Comparison of ENCODE assay signal across 20 cellular contexts in the genomic region with DNA sequence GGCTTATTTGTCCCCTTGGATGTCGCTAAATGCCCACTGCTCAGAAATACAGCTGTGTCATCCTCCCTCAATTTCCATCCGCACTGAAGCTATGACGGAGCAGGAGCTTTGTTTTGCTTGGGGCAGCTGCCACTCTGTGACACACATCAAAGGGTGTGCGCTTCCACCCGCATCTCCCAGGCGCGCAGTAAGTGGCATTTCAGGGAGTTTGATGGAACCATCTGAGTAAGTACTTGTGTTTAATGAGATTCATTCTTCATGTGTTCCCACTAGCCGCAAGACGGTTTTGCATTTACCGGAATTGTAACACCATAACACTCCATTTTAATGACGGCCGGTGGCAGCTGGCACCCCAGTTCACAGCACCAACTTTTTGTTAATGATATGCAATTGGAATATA.
A peak's percentile ranks its signal among the peaks of the same experiment; 100 is the strongest.
DNase-seq lines count a peak whose midpoint lies in the region; ATAC-seq, FAIRE-seq and TF ChIP-seq lines count a peak whose summit lies in the region.
"Had no signal": no experiment of that assay in that cellular context is flagged by ENCODE, and none has a peak within 500 bp of the region (broad histone marks: within the 10 kb centered on the region; RNA-seq: fewer than 3 reads in every experiment).

No MANE protein-coding gene starts in this region.

- no peak overlapping the region for H2BK20ac ChIP-seq in H1 (ENCODE audit: low read length)

- no peaks in the 10 kb centered on the region for H3K9me3 ChIP-seq in H1 (ENCODE audit: insufficient read depth in 2 of 2, low read depth in 1 of 2, low read length in 1 of 2)
- H3K9me3 ChIP-seq in psoas muscle = no peaks in the 10 kb centered on the region
- H3K9me3 ChIP-seq: testis had no signal

- H3K23ac ChIP-seq in H1 (ENCODE audit: insufficient read length) = no peak overlapping the region

- DNase-seq in M059J (ENCODE audit: low read depth) (peak; percentile 14), NCI-H510A treated with DMSO at 0.1 percent for 48 hours (lab: John Stamatoyannopoulos, UW) (peak; percentile 59), H1 (ENCODE audit: low read depth in 1 of 2, low spot score in 2 of 2) (no peak), psoas muscle (no peak), RKO (ENCODE audit: low spot score) (no peak), Kasumi-1 (lab: John Stamatoyannopoulos, UW) (no peak)
- DNase-seq: activated CD4-positive, alpha-beta T cell treated with anti-CD3 and anti-CD28 coated beads, Interleukin-2, amount 10 ng/mL, durations not matched to agents 24 days and 14 days; activated naive CD4-positive, alpha-beta T cell treated with anti-CD3 and anti-CD28 coated beads for 36 hours; activated T-cell treated with anti-CD3 and anti-CD28 coated beads for 4 hours; AML-193; aorta; H9; Karpas-422; naive B cell; NCI-H1694; spleen; testis had no signal

- H3K4me1 ChIP-seq in H1 (replicated peaks in 1 of 4; ENCODE audit: control insufficient read depth in 3 of 4, insufficient read depth in 4 of 4, low read length in 3 of 4) (peaks cover 0 to 8% (median 4%) of the 10 kb centered on the region in 4 experiments; a peak in 4 of 7 replicates), psoas muscle (peaks cover 9% of the 10 kb centered on the region)
- H3K4me1 ChIP-seq: spleen, testis had no signal

- TF ChIP-seq CTCF in H1 (IDR thresholded peaks at IDR 0.05; ENCODE audit: control extremely low read depth in 1 of 3, insufficient read depth in 1 of 3, low read depth in 1 of 3, low read length in 3 of 3) (no peak), psoas muscle (IDR thresholded peaks at IDR 0.05) (no peak)

- no peak for TF ChIP-seq POLR2A in H1 (IDR thresholded peaks at IDR 0.05; ENCODE audit: control extremely low read depth in 1 of 2, low read depth in 2 of 2, low read length in 2 of 2)

- H4K5ac ChIP-seq in H1 (ENCODE audit: insufficient read length, low read depth, low read length) = no peak overlapping the region

- intact Hi-C loops in psoas muscle (cut with DNase I) = no loop called here

- POLR2A ChIA-PET in H1 (lab: Charles Lee; ENCODE audit: partially characterized antibody) = interaction anchor here (0.7 kb wide), 1 partner anchor 10 kb away, joined by 3 read pairs; no protein-coding TSS in a partner anchor

- H3K4me3 ChIP-seq in H1 (ENCODE audit: extremely low read depth in 1 of 4, insufficient read depth in 2 of 4, low read depth in 3 of 4, low read length in 4 of 4) = no peak overlapping the region
- H3K4me3 ChIP-seq in psoas muscle = peak overlapping the region; percentile 49
- H3K4me3 ChIP-seq: lung, spleen, testis had no signal

- no peaks in the 10 kb centered on the region for H3K27me3 ChIP-seq in H1 (replicated peaks in 1 of 4; ENCODE audit: control insufficient read depth in 3 of 4, extremely low read depth in 1 of 4, insufficient read depth in 3 of 4, low read length in 3 of 4)
- H3K27me3 ChIP-seq in psoas muscle (ENCODE audit: insufficient read depth in 3 of 3, low read length in 2 of 3) = no peaks in the 10 kb centered on the region
- H3K27me3 ChIP-seq: testis had no signal

- no peak overlapping the region for H2BK12ac ChIP-seq in H1 (ENCODE audit: low read depth, low read length)

- no peak overlapping the region for H2BK5ac ChIP-seq in H1 (ENCODE audit: low read depth, low read length)

- 0 out of 4 replicates have a peak overlapping the region, but pooled peaks of 1 of the 2 experiments have one; percentile 13 for H3K4me2 ChIP-seq in H1 (ENCODE audit: insufficient read depth in 1 of 2, low read depth in 2 of 2, low read length in 2 of 2)

- H3K79me2 ChIP-seq in H1 (ENCODE audit: control insufficient read depth in 1 of 2, insufficient read depth in 2 of 2, low read length in 2 of 2) = no peaks in the 10 kb centered on the region

- no peak for FAIRE-seq in H1 (lab: Jason Lieb, UNC)
- FAIRE-seq: RCC 7860 had no signal

- H2AFZ ChIP-seq in H1 (ENCODE audit: low read length) = no peak overlapping the region

- no peak overlapping the region for H3K4ac ChIP-seq in H1 (replicated peaks; ENCODE audit: insufficient read length, low read depth, low read length)

- no peaks in the 10 kb centered on the region for H3K79me1 ChIP-seq in H1 (ENCODE audit: low read depth, low read length)

- ATAC-seq in psoas muscle = peak; percentile 67 to 79 (median 71)
- ATAC-seq in GM19455 (IDR thresholded peaks at IDR 0.05; ENCODE audit: unreplicated experiment) = no peak

- no peak overlapping the region for H3K18ac ChIP-seq in H1 (ENCODE audit: extremely low read depth, low read length)

- H3K27ac ChIP-seq in H1 (ENCODE audit: low read depth, low read length) (no peak overlapping the region), psoas muscle (no peak overlapping the region)
- H3K27ac ChIP-seq: spleen, testis had no signal

- no peaks in the 10 kb centered on the region for H4K20me1 ChIP-seq in H1 (replicated peaks in 1 of 2; ENCODE audit: control insufficient read depth in 1 of 2, insufficient read depth in 2 of 2, low read length in 2 of 2)

- H3K23me2 ChIP-seq in H1 (ENCODE audit: low read depth, low read length) = no peaks in the 10 kb centered on the region

- CTCF ChIA-PET in H1 (lab: Charles Lee; ENCODE audit: partially characterized antibody) = interaction anchor here (0.8 to 1.6 kb wide), 2 partner anchors 18 to 71 kb away, joined by 3 read pairs; no protein-coding TSS in a partner anchor

- H3K36me3 ChIP-seq in H1 (ENCODE audit: control insufficient read depth in 2 of 4, insufficient read depth in 4 of 4, low read length in 3 of 4) (no peaks in the 10 kb centered on the region), psoas muscle (ENCODE audit: insufficient read depth in 1 of 2, low read depth in 1 of 2) (no peaks in the 10 kb centered on the region)
- H3K36me3 ChIP-seq: spleen had no signal

- WGBS in H1 (ENCODE audit: extremely low coverage in 1 of 2, insufficient coverage in 1 of 2, insufficient read length in 1 of 2, insufficient replicate concordance in 2 of 2, low coverage in 1 of 2, low lambda C conversion rate in 2 of 2, missing lambda C conversion rate in 1 of 2), 2 experiments = 92% methylated on average over 12 of the region's 12 CpGs; no CpG with 5 or more reads in 1 of the 2 experiments
- WGBS in psoas muscle, 3 donors = 30 to 38% (median 32%) methylated on average over 12 of the region's 12 CpGs

- no peak overlapping the region for H2BK15ac ChIP-seq in H1 (ENCODE audit: low read length)

- H4K8ac ChIP-seq in H1 (ENCODE audit: extremely low read depth, insufficient read depth, low read length) = no peak overlapping the region

- H3K14ac ChIP-seq in H1 (ENCODE audit: insufficient read length) = no peak overlapping the region

- H4K91ac ChIP-seq in H1 (replicated peaks; ENCODE audit: insufficient read length, low read length) = no peak overlapping the region

- H2AK5ac ChIP-seq in H1 (ENCODE audit: low read depth, low read length) = no peak overlapping the region

- TF ChIP-seq RAD21 in H1 (IDR thresholded peaks at IDR 0.05 in 1 of 2, conservative IDR thresholded peaks at IDR 0.05 in 1 of 2; ENCODE audit: low read depth in 2 of 2, low read length in 2 of 2) = no peak

- H3K9ac ChIP-seq in H1 (replicated peaks in 1 of 4; ENCODE audit: extremely low read depth in 1 of 4, low read depth in 3 of 4, low read length in 3 of 4) = no peak overlapping the region

- no peak overlapping the region for H2BK120ac ChIP-seq in H1 (replicated peaks; ENCODE audit: low read depth, low read length)

- no peak for TF ChIP-seq EP300 in H1 (IDR thresholded peaks at IDR 0.05; ENCODE audit: borderline replicate concordance in 1 of 2, low read depth in 2 of 2, low read length in 2 of 2)

- H3K56ac ChIP-seq in H1 (replicated peaks; ENCODE audit: insufficient read length, low read depth, low read length) = no peak overlapping the region

TF ChIP-seq in H1, 55 proteins besides CTCF, POLR2A, EP300 and RAD21:
- TF ChIP-seq BACH1 (IDR thresholded peaks at IDR 0.05; ENCODE audit: low read length) (0 out of 2 replicates have a peak, but pooled peaks have one; percentile 14), POLR2AphosphoS5 (IDR thresholded peaks at IDR 0.05; ENCODE audit: low read depth, low read length) (no peak), SP2 (IDR thresholded peaks at IDR 0.05; ENCODE audit: low read length) (no peak)
TF ChIP-seq in H1: peak in this region for 1.

Comparison
In these comparisons a context has a peak if more than half of its experiments do, and no peak if none do; other contexts are left out.
1. DNase-seq: peak in M059J (single experiment) and NCI-H510A treated with DMSO at 0.1 percent for 48 hours (single experiment); none in H1 (0 of 2), psoas muscle (0 of 2), RKO (single experiment) and Kasumi-1 (0 of 2).